ENCODE assay signal across 2 cellular contexts in the genomic region with DNA sequence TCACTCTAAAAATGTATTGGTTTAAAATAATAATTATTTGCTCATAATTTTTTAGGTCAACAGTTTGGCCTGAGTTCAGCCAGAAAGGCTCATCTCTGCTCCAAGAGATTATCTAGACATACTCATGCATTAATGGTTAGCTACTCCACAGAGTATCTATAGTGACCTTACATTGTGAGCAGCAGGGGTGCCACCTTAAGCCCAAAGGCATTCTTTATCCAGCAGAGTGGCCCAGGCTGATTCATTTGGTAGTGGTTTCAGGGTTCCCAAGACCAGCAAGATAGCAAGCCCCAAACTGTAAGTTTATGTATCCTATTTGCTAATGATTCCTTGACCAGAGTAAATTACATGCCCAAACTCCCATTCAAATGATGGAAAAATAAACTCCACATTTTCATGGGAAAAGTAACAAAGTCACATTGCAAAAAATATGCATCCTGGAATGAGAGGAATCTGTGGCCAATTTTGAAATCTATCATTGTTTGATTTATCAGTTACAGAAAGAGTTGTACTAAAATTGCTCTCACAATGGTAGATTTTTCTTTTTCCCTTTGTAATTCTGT.
TF ChIP-seq lines count a peak whose summit lies in the region.

No MANE protein-coding gene starts in this region.

TF ChIP-seq in SK-N-SH, 30 proteins besides CTCF, POLR2A, EP300 and RAD21 (continued from another document):
- TF ChIP-seq POLR2AphosphoS5 (IDR thresholded peaks at IDR 0.05; ENCODE audit: low read depth, low read length) (no peak), CHD2 (IDR thresholded peaks at IDR 0.05; ENCODE audit: low read length, partially characterized antibody) (no peak), EZH2phosphoT487 (IDR thresholded peaks at IDR 0.05; ENCODE audit: borderline replicate concordance, low read depth) (no peak), TCF12 (IDR thresholded peaks at IDR 0.05) (no peak)
- TF ChIP-seq, protein P1, sequence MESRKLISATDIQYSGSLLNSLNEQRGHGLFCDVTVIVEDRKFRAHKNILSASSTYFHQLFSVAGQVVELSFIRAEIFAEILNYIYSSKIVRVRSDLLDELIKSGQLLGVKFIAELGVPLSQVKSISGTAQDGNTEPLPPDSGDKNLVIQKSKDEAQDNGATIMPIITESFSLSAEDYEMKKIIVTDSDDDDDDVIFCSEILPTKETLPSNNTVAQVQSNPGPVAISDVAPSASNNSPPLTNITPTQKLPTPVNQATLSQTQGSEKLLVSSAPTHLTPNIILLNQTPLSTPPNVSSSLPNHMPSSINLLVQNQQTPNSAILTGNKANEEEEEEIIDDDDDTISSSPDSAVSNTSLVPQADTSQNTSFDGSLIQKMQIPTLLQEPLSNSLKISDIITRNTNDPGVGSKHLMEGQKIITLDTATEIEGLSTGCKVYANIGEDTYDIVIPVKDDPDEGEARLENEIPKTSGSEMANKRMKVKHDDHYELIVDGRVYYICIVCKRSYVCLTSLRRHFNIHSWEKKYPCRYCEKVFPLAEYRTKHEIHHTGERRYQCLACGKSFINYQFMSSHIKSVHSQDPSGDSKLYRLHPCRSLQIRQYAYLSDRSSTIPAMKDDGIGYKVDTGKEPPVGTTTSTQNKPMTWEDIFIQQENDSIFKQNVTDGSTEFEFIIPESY (IDR thresholded peaks at IDR 0.05; ENCODE audit: borderline replicate concordance, low read depth): no peak
- TF ChIP-seq, protein P2, sequence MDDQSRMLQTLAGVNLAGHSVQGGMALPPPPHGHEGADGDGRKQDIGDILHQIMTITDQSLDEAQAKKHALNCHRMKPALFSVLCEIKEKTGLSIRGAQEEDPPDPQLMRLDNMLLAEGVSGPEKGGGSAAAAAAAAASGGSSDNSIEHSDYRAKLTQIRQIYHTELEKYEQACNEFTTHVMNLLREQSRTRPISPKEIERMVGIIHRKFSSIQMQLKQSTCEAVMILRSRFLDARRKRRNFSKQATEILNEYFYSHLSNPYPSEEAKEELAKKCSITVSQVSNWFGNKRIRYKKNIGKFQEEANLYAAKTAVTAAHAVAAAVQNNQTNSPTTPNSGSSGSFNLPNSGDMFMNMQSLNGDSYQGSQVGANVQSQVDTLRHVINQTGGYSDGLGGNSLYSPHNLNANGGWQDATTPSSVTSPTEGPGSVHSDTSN (IDR thresholded peaks at IDR 0.05): no peak

TF ChIP-seq in SK-N-SH treated with all-trans-retinoic acid at 6 μM for 48 hours, 23 proteins besides CTCF, POLR2A, EP300 and RAD21 (continued from another document):
- no peak for TF ChIP-seq TSHZ2 (CRISPR knock-in tag; IDR thresholded peaks at IDR 0.05)
- no peak for TF ChIP-seq ISL1 (CRISPR knock-in tag; IDR thresholded peaks at IDR 0.05)
- no peak for TF ChIP-seq PPARA (CRISPR knock-in tag; IDR thresholded peaks at IDR 0.05; ENCODE audit: borderline replicate concordance)
- no peak for TF ChIP-seq TOX (CRISPR knock-in tag; IDR thresholded peaks at IDR 0.05; ENCODE audit: borderline replicate concordance)
- no peak for TF ChIP-seq CREB5 (CRISPR knock-in tag; IDR thresholded peaks at IDR 0.05; ENCODE audit: low read depth)
TF ChIP-seq in SK-N-SH treated with all-trans-retinoic acid at 6 μM for 48 hours: peak in this region for 0.
